8 cellular contexts compared by ENCODE assay signal in the genomic region with DNA sequence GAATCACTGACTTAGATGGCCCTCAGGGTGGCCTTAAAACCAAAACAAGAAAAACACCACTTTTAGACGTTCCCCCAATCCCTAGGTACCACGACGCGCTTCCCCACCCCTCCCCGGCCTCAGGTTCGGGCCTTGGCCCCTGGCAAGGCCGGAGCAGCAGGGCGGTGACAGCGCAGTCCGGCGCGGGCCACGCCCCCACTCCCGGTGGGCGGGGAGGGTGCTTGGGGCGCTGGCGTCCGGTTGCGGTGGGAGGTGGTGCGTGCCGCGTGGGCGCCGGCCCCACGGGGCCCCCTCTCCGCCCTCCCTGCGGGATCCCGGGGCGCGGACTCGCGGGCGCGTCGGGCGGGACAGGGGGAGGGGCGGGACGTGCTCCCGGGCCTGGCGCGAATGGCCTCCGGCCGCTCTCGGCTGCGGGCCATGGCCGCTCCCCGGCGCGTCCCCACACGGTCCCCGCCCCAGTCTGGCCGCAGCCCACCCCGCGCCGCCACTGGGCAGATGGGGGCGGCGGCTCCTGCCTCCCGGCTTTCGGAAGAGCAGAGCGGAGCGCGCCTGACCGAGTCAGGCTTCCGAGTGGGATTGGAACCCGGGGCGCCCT. TPM values are rescaled to one million over a fixed set of nuclear protein-coding genes. Genes with fewer than 3 reads are reported as not detected.
A peak's percentile ranks its signal among the peaks of the same experiment; 100 is the strongest.
DNase-seq lines count a peak whose midpoint lies in the region; ATAC-seq, FAIRE-seq and TF ChIP-seq lines count a peak whose summit lies in the region.

No MANE protein-coding gene starts in this region.

- TF ChIP-seq CTCF in A549 (IDR thresholded peaks at IDR 0.05) (no peak), NB4 (IDR thresholded peaks at IDR 0.05; ENCODE audit: low read depth, low read length) (no peak), neural crest cell (conservative IDR thresholded peaks at IDR 0.05) (no peak)

- no peaks in the 10 kb centered on the region for H3K27me3 ChIP-seq in esophagus (ENCODE audit: control insufficient read depth in 1 of 2, insufficient read depth in 2 of 2, low read length in 2 of 2)

- no peaks in the 10 kb centered on the region for H3K9me3 Mint-ChIP-seq in neural crest cell

- no peak for TF ChIP-seq RAD21 in A549 (conservative IDR thresholded peaks at IDR 0.05 in 1 of 2, IDR thresholded peaks at IDR 0.05 in 1 of 2)

- no peak for FAIRE-seq in A549 (lab: Jason Lieb, UNC)

- TF ChIP-seq POLR2A in A549 (IDR thresholded peaks at IDR 0.05; ENCODE audit: low read length) (no peak; the same call in 1 of the 2 replicates), NB4 (IDR thresholded peaks at IDR 0.05; ENCODE audit: extremely low read depth, insufficient read length) (no peak)

- TF ChIP-seq EP300 in A549 (IDR thresholded peaks at IDR 0.05) = no peak

- peak; percentile 57 to 68 for ATAC-seq in A549
- peak; percentile 46 for ATAC-seq in GM21360 (IDR thresholded peaks at IDR 0.05; ENCODE audit: unreplicated experiment)

- peak overlapping the region; percentile 98 for H3K4me2 ChIP-seq in A549

- H3K27ac ChIP-seq in A549 (peak overlapping the region; percentile 87 to 94), esophagus (ENCODE audit: low read depth in 2 of 2, low read length in 1 of 2) (peak overlapping the region; percentile 45 to 75)

- H3K4me1 Mint-ChIP-seq in neural crest cell = peaks cover 14% of the 10 kb centered on the region

- DNase-seq in A549 (ENCODE audit: low read depth in 1 of 2, low spot score in 1 of 2) = no peak
- DNase-seq in NB4 (ENCODE audit: low read depth) = no peak
- DNase-seq in neural crest cell (ENCODE audit: low read depth, low spot score) = no peak
- DNase-seq in NCI-H345 treated with DMSO at 0.1 percent for 48 hours (lab: John Stamatoyannopoulos, UW; ENCODE audit: unreplicated experiment) = no peak
- no peak for DNase-seq in GF-D8 (lab: John Stamatoyannopoulos, UW)
- DNase-seq in NCI-H526 (lab: John Stamatoyannopoulos, UW) = no peak

- peak overlapping the region; percentile 88 for H3K4me3 Mint-ChIP-seq in neural crest cell

- CTCF ChIA-PET in A549 (lab: Yijun Ruan, JAX) = no interaction called here

- no peaks in the 10 kb centered on the region for H3K36me3 ChIP-seq in esophagus (ENCODE audit: control insufficient read depth in 2 of 2, insufficient read depth in 2 of 2, low read length in 1 of 2)

- no peaks in the 10 kb centered on the region for H3K9me3 ChIP-seq in A549
- H3K9me3 ChIP-seq in esophagus (ENCODE audit: control insufficient read depth in 2 of 2, insufficient read depth in 1 of 2, low read depth in 1 of 2, low read length in 1 of 2) = peaks cover 0 to 6% of the 10 kb centered on the region in 2 donors

- peaks cover 58% of the 10 kb centered on the region for H3K27me3 Mint-ChIP-seq in neural crest cell (ENCODE audit: low read depth)

- no peak overlapping the region for H3K27ac Mint-ChIP-seq in neural crest cell (ENCODE audit: unreplicated experiment)

- peak overlapping the region; percentile 78 for H3K4me3 ChIP-seq in A549
- peak overlapping the region; percentile 55 for H3K4me3 ChIP-seq in NB4 (ENCODE audit: low read depth, low read length)
- peak overlapping the region; percentile 55 to 60 for H3K4me3 ChIP-seq in esophagus (ENCODE audit: low read depth in 1 of 2, low read length in 2 of 2)

- H3K36me3 Mint-ChIP-seq in neural crest cell (ENCODE audit: low read depth) = no peaks in the 10 kb centered on the region

- H3K4me1 ChIP-seq in A549 = peaks cover 36% of the 10 kb centered on the region
- H3K4me1 ChIP-seq in esophagus (ENCODE audit: control insufficient read depth in 2 of 2, insufficient read depth in 2 of 2, low read length in 1 of 2) = peaks cover 2 to 20% of the 10 kb centered on the region in 2 donors

- WGBS in A549 (ENCODE audit: missing lambda C conversion rate) = 56% methylated on average over 7 of the region's 66 CpGs
- 4 to 5% methylated on average over 40 to 66 of the region's 66 CpGs for WGBS in esophagus, 2 donors

- POLR2A ChIA-PET in A549 (lab: Yijun Ruan, JAX) = no interaction called here

TF ChIP-seq in A549, 52 proteins besides CTCF, POLR2A, EP300 and RAD21:
- TF ChIP-seq HMGXB4 (CRISPR knock-in tag; IDR thresholded peaks at IDR 0.05; ENCODE audit: borderline replicate concordance) (no peak), CHD4 (IDR thresholded peaks at IDR 0.05; ENCODE audit: borderline replicate concordance) (no peak), POLR2AphosphoS2 (conservative IDR thresholded peaks at IDR 0.05; ENCODE audit: low read length) (no peak), MAZ (IDR thresholded peaks at IDR 0.05; ENCODE audit: borderline replicate concordance, low read depth, low read length) (no peak), CBX8 (IDR thresholded peaks at IDR 0.05) (no peak), HOXB13 (CRISPR knock-in tag; IDR thresholded peaks at IDR 0.05; ENCODE audit: low read depth) (no peak), JUNB (IDR thresholded peaks at IDR 0.05) (no peak), CHD2 (IDR thresholded peaks at IDR 0.05; ENCODE audit: low read length, partially characterized antibody) (no peak)

RNA-seq across cellular contexts. Expression of gene PPP1R3G, which starts 0.9 kb away (rescaled TPM):
- 0.21 and 0.33 TPM in 2 replicates for polyA plus RNA-seq in A549 (2011; rRNA removed)
- polyA plus RNA-seq in A549 (2012; cell fraction: cytosol; rRNA removed) = 0.13 and 0.23 TPM in 2 replicates
- polyA plus RNA-seq in A549 (2012; cell fraction: nucleus; rRNA removed) = 0.15 and 0.17 TPM in 2 replicates
- 0.49 to 0.76 TPM (median 0.72 TPM) in 3 replicates for polyA plus RNA-seq in A549 (2017; fragmentation: RNase III; extraction: RNeasy Plus Mini Kit Qiagen cat#74134 plus additional on column Dnase treatment)
- polyA minus RNA-seq in A549 (2011; rRNA and poly(A)+ RNA removed) = 0.12 and 0.24 TPM in 2 replicates
- 1 to 10 TPM in 1 of 2 donors, under 1 TPM in 1; 0.92 to 2.2 TPM for polyA plus RNA-seq in esophagus
- 0.05 and 0.07 TPM in 2 replicates for total RNA-seq in neural crest cell
